ENCODE assay signal across 8 cellular contexts in the genomic region with DNA sequence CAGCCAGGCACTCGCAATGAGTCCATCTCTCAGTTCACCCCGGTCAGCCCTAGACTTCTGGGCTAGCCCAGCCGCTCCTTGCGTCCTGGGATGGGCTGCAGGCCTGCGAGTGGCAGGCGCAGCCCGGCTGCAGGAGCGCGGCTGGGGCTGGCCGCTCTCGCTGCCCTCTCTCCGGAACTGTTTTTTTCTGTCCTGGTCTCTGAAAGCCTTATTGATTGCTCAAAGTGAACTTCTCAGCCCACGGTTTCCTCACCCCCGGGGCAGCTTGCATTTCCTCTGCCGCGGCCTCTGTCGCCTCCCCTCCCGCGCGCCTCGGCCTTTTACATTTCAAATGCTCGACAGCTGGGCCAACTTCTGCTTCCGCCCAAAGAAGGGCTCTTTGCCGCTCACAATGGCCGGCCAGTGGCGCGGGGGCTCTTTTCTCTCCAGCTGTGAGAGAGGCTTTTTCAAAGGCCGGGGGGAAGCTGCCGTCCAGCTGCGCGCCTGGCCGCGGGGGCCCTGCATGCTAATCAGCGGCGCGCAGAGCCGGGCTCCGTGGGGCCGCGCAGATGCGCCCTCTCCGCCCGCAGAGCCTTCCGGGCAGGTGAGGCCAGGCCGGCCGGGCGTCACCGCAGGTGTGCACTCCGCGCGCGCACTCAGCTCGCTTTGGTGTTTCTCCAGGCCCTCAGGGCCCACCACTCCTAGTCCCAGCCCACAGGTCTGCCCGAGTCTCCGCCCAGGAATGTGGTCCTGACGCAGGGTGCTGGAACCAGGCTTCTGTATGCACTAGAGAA.
A peak's percentile ranks its signal among the peaks of the same experiment; 100 is the strongest.
DNase-seq lines count a peak whose midpoint lies in the region; ATAC-seq and TF ChIP-seq lines count a peak whose summit lies in the region.

No MANE protein-coding gene starts in this region.

- peak overlapping the region; percentile 89 for H4K8ac ChIP-seq in neuronal stem cell (ENCODE audit: low read depth, low read length)

- H3K79me1 ChIP-seq in neuronal stem cell (ENCODE audit: low read depth, low read length): no peaks in the 10 kb centered on the region

- peak overlapping the region; percentile 73 for H2AK5ac ChIP-seq in neuronal stem cell (ENCODE audit: low read depth, low read length)

- H3K14ac ChIP-seq in neuronal stem cell (ENCODE audit: low read length): no peak overlapping the region

- H3K27ac ChIP-seq in foreskin keratinocyte (no peak overlapping the region), neuronal stem cell (replicated peaks; ENCODE audit: low read length) (peak overlapping the region; percentile 29)

- H3K9ac ChIP-seq in neuronal stem cell (ENCODE audit: low read depth, low read length, poor library complexity): peak overlapping the region; percentile 32

- DNase-seq in DMS53 (lab: John Stamatoyannopoulos, UW) (peak; percentile 90), foreskin keratinocyte (peak in 1 of 2 donors; percentile 17), neuronal stem cell (ENCODE audit: low spot score) (peak; percentile 35), GOT3 (lab: John Stamatoyannopoulos, UW) (no peak), GM03348 (ENCODE audit: low spot score) (no peak)
- peak; percentile 68 to 73 for DNase-seq in activated CD4-positive, alpha-beta T cell treated with anti-CD3 and anti-CD28 coated beads, Interleukin-2, amount 50 U/mL, for 48 hours
- no peak for DNase-seq in effector CD4-positive, alpha-beta T cell

- peak overlapping the region; percentile 13 for H3K23ac ChIP-seq in neuronal stem cell (ENCODE audit: low read depth, low read length, poor library complexity)

- H3K4me3 ChIP-seq in neuronal stem cell (ENCODE audit: low read length in 2 of 2): peak overlapping the region in 1 of 2 donors; percentile 66

- peak overlapping the region; percentile 65 for H2BK120ac ChIP-seq in neuronal stem cell (ENCODE audit: low read depth, low read length)

- H2BK5ac ChIP-seq in neuronal stem cell (ENCODE audit: low read length): peak overlapping the region; percentile 83

- H3K18ac ChIP-seq in neuronal stem cell (ENCODE audit: low read length): peak overlapping the region; percentile 90

- H2BK15ac ChIP-seq in neuronal stem cell (ENCODE audit: low read length): no peak overlapping the region

- H2AFZ ChIP-seq in neuronal stem cell (ENCODE audit: low read length): peak overlapping the region; percentile 75

- peak overlapping the region; percentile 14 for H4K91ac ChIP-seq in neuronal stem cell (ENCODE audit: low read depth, low read length, poor library complexity)

- no CpG with 5 or more reads among the region's 56 CpGs for WGBS in neuronal stem cell (ENCODE audit: extremely low coverage in 2 of 2, insufficient read length in 2 of 2, insufficient replicate concordance in 1 of 2), 2 donors

- H3K9me3 ChIP-seq in neuronal stem cell (replicated peaks in 1 of 2; ENCODE audit: control insufficient read depth in 2 of 2, insufficient read depth in 1 of 2, low read depth in 1 of 2, low read length in 2 of 2): peaks cover 0 to 5% of the 10 kb centered on the region in 2 donors

- no peaks in the 10 kb centered on the region for H3K36me3 ChIP-seq in neuronal stem cell (replicated peaks in 1 of 2; ENCODE audit: control insufficient read depth in 2 of 2, insufficient read depth in 2 of 2, low read length in 2 of 2)

- H3K27me3 ChIP-seq in foreskin keratinocyte: peaks cover 26% of the 10 kb centered on the region
- no peaks in the 10 kb centered on the region for H3K27me3 ChIP-seq in neuronal stem cell (ENCODE audit: control insufficient read depth in 3 of 3, insufficient read depth in 3 of 3, low read depth in 1 of 3, low read length in 3 of 3)

- no peak overlapping the region for H2BK12ac ChIP-seq in neuronal stem cell (ENCODE audit: low read length)

- peak; percentile 66 for ATAC-seq in HG02973 (IDR thresholded peaks at IDR 0.05; ENCODE audit: unreplicated experiment)
- ATAC-seq in foreskin keratinocyte: peak; percentile 76

- H3K4me2 ChIP-seq in neuronal stem cell (ENCODE audit: insufficient read depth, low read length, poor library complexity, severe bottlenecking): peak overlapping the region; percentile 41

- H3K4ac ChIP-seq in neuronal stem cell (ENCODE audit: low read length): no peak overlapping the region

- TF ChIP-seq CTCF in foreskin keratinocyte (conservative IDR thresholded peaks at IDR 0.05): no peak

- no peaks in the 10 kb centered on the region for H3K4me1 ChIP-seq in foreskin keratinocyte
- H3K4me1 ChIP-seq in neuronal stem cell (ENCODE audit: control insufficient read depth in 2 of 2, insufficient read depth in 1 of 2, low read depth in 1 of 2, low read length in 2 of 2): peaks cover 0 to 10% of the 10 kb centered on the region in 2 donors

Comparison
In these comparisons a context has a peak if more than half of its experiments do, and no peak if none do; other contexts are left out.
1. DNase-seq: peak in DMS53 (single experiment), activated CD4-positive, alpha-beta T cell treated with anti-CD3 and anti-CD28 coated beads, Interleukin-2, amount 50 U/mL, for 48 hours (2 of 2) and neuronal stem cell (single experiment); none in effector CD4-positive, alpha-beta T cell (single experiment), GOT3 (single experiment) and GM03348 (single experiment).